ENCODE assay signal across 21 cellular contexts in the genomic region with DNA sequence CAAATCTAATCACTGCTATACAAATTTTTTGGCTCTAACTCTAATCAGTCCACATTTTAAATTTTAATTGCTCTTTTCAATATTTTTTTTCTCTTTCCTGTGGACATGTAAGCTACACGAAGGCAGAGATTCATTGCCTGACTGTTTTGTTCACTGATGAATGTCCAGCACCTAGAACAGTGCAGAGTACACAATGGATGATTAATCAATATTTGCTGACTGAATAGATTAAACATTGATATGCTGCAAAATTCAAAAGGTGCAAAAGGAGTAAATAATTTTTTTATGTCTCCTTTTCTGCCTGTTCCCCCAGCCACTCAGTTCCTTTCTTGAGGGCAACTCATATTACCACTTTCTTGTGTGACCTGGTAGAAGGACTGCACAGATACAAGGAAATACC. TPM values are rescaled to one million over a fixed set of nuclear protein-coding genes. Genes with fewer than 3 reads are reported as not detected.
A peak's percentile ranks its signal among the peaks of the same experiment; 100 is the strongest.
DNase-seq lines count a peak whose midpoint lies in the region; TF ChIP-seq lines count a peak whose summit lies in the region.
"Had no signal": no experiment of that assay in that cellular context is flagged by ENCODE, and none has a peak within 500 bp of the region (broad histone marks: within the 10 kb centered on the region; RNA-seq: fewer than 3 reads in every experiment).

No MANE protein-coding gene starts in this region.

- TF ChIP-seq CTCF in PC-9 (conservative IDR thresholded peaks at IDR 0.05) (no peak), transverse colon (IDR thresholded peaks at IDR 0.05) (no peak), endothelial cell (IDR thresholded peaks at IDR 0.05; ENCODE audit: unreplicated experiment) (no peak), prostate gland (IDR thresholded peaks at IDR 0.05) (no peak)

- H2AFZ ChIP-seq in PC-9 = no peak overlapping the region

- BruUV-seq in PC-9 (replicated peaks; lab: Mats Ljungman, UMichigan) = no TSS peak

- H3K79me2 ChIP-seq in PC-9 (ENCODE audit: low read depth) = no peaks in the 10 kb centered on the region

- H3K4me2 ChIP-seq in PC-9 = no peak overlapping the region

- DNase-seq in DMS153 (lab: John Stamatoyannopoulos, UW) = peak; percentile 26
- no peak for DNase-seq in DMS153 treated with DMSO at 0.1 percent for 48 hours (lab: John Stamatoyannopoulos, UW; ENCODE audit: unreplicated experiment)
- peak; percentile 28 for DNase-seq in NAMALWA (ENCODE audit: low spot score)
- DNase-seq in PC-9 = no peak
- DNase-seq in transverse colon = no peak
- DNase-seq in erythroblast (lab: John Stamatoyannopoulos, UW) = no peak
- no peak for DNase-seq in endothelial cell (ENCODE audit: low spot score)
- no peak for DNase-seq in prostate gland (ENCODE audit: low spot score)
- DNase-seq: BE2C; Calu3; CD4-positive, alpha-beta memory T cell; DND-41; GDM1; NCI-H1417 treated with DMSO at 0.1 percent for 48 hours; NCI-H2081 treated with DMSO at 0.1 percent for 48 hours; NCI-H510A treated with DMSO at 0.1 percent for 48 hours; PC-3 had no signal

- POLR2A ChIA-PET in PC-9 (lab: Charles Lee; ENCODE audit: unreplicated experiment) = no interaction called here

- TF ChIP-seq POLR2A in transverse colon (IDR thresholded peaks at IDR 0.05) = no peak
- TF ChIP-seq POLR2A in erythroblast (IDR thresholded peaks at IDR 0.05; ENCODE audit: low read length) = no peak
- TF ChIP-seq POLR2A in prostate gland (IDR thresholded peaks at IDR 0.05) = no peak

- H3K4me3 ChIP-seq in PC-9 (no peak overlapping the region), transverse colon (no peak overlapping the region), prostate gland (no peak overlapping the region)
- H3K4me3 ChIP-seq: SJSA1 had no signal

- H3K4me1 ChIP-seq in PC-9 (replicated peaks; ENCODE audit: insufficient read depth) = peaks cover 49% of the 10 kb centered on the region
- peaks cover 0 to 33% (median 16%) of the 10 kb centered on the region in 4 donors for H3K4me1 ChIP-seq in transverse colon
- no peaks in the 10 kb centered on the region for H3K4me1 ChIP-seq in prostate gland (replicated peaks)
- H3K4me1 ChIP-seq: BE2C, SJSA1 had no signal

- peaks cover 32% of the 10 kb centered on the region for H3F3A ChIP-seq in PC-9 (ENCODE audit: insufficient read depth, low read depth)

- no peak for TF ChIP-seq EP300 in transverse colon (IDR thresholded peaks at IDR 0.05; ENCODE audit: low read depth)

- no peaks in the 10 kb centered on the region for H3K36me3 ChIP-seq in PC-9 (ENCODE audit: low read depth)
- H3K36me3 ChIP-seq in transverse colon = no peaks in the 10 kb centered on the region
- H3K36me3 ChIP-seq in prostate gland = no peaks in the 10 kb centered on the region
- H3K36me3 ChIP-seq: BE2C, SJSA1 had no signal

- H3K27me3 ChIP-seq in PC-9 (ENCODE audit: insufficient read depth, low read depth) (no peaks in the 10 kb centered on the region), transverse colon (no peaks in the 10 kb centered on the region), prostate gland (replicated peaks; ENCODE audit: insufficient read depth) (peaks cover 3% of the 10 kb centered on the region)
- H3K27me3 ChIP-seq: SJSA1 had no signal

- no peaks in the 10 kb centered on the region for H3K9me3 Mint-ChIP-seq in endothelial cell (ENCODE audit: unreplicated experiment)

- H3K27me3 Mint-ChIP-seq in endothelial cell (ENCODE audit: unreplicated experiment) = no peaks in the 10 kb centered on the region

- H3K9me2 ChIP-seq in PC-9 (ENCODE audit: insufficient read depth) = no peaks in the 10 kb centered on the region

- H4K20me1 ChIP-seq in PC-9 (ENCODE audit: insufficient read depth) = no peaks in the 10 kb centered on the region

- no peak overlapping the region for H3K27ac Mint-ChIP-seq in endothelial cell (ENCODE audit: unreplicated experiment)
- H3K27ac Mint-ChIP-seq: CD4-positive, alpha-beta memory T cell had no signal

- no peak overlapping the region for H3K4me3 Mint-ChIP-seq in endothelial cell (ENCODE audit: unreplicated experiment)
- H3K4me3 Mint-ChIP-seq: CD4-positive, alpha-beta memory T cell had no signal

- CTCF ChIA-PET in PC-9 (lab: Charles Lee) = interaction anchor here (0.7 kb wide), 1 partner anchor 11 kb away, joined by 7 read pairs; no protein-coding TSS in a partner anchor

- H3K4me1 Mint-ChIP-seq in endothelial cell (ENCODE audit: unreplicated experiment) = peaks cover 4% of the 10 kb centered on the region

- 33% methylated on average over 1 of the region's 1 CpG for WGBS in transverse colon (ENCODE audit: low coverage in 1 of 2), 2 donors
- WGBS in prostate gland = 29% methylated on average over 1 of the region's 1 CpG

- in situ Hi-C loops in transverse colon (cut with MboI; ENCODE audit: low pct_ligation_motif_present in 1 of 4, low pct_unique_long_range_greater_than_20kb in 1 of 4, low sequenced_read_pairs in 3 of 4) = no loop called here

- H3K9me3 ChIP-seq in PC-9 (ENCODE audit: insufficient read depth, low read depth) (no peaks in the 10 kb centered on the region), transverse colon (no peaks in the 10 kb centered on the region), prostate gland (no peaks in the 10 kb centered on the region)
- H3K9me3 ChIP-seq: BE2C, SJSA1 had no signal

- H3K27ac ChIP-seq in PC-9 (peak overlapping the region; percentile 93), transverse colon (peak overlapping the region; percentile 47 to 75 (median 70)), prostate gland (no peak overlapping the region)
- H3K27ac ChIP-seq: 22Rv1, HL-60, SJSA1 had no signal

- H3K36me3 Mint-ChIP-seq in endothelial cell (ENCODE audit: low read depth, unreplicated experiment) = no peaks in the 10 kb centered on the region
- H3K36me3 Mint-ChIP-seq: CD4-positive, alpha-beta memory T cell had no signal

- intact Hi-C loops in PC-9 (cut with micrococcal nuclease; ENCODE audit: unreplicated experiment) = loop anchor here (10.0 kb wide), 1 partner anchor 80 kb away; no protein-coding TSS in a partner anchor
- intact Hi-C loops in transverse colon (cut with DNase I; ENCODE audit: low total_unique reads) = no loop called here
- intact Hi-C loops in prostate gland (cut with DNase I) = no loop called here

RNA-seq across cellular contexts. Expression of a gene that starts 32.8 kb away (rescaled TPM):
- total RNA-seq in PC-9 (2021) (0.57 and 0.60 TPM in 2 replicates), transverse colon (100 to 1,000 TPM; 142 to 729 (median 556) TPM), endothelial cell (ENCODE audit: unreplicated experiment) (not detected), prostate gland (10 to 100 TPM in 1 of 2 donors, 1 to 10 TPM in 1; 9.2 to 11.8 TPM)
- total RNA-seq: Calu3; CD4-positive, alpha-beta memory T cell; H4; SJSA1 had no signal

Comparison
In these comparisons a context has a peak if more than half of its experiments do, and no peak if none do; other contexts are left out.
1. DNase-seq: peak in DMS153 (single experiment) and NAMALWA (single experiment); none in DMS153 treated with DMSO at 0.1 percent for 48 hours (single experiment), PC-9 (0 of 2), transverse colon (single experiment), erythroblast (0 of 2), endothelial cell (single experiment) and prostate gland (single experiment).
2. H3K27ac ChIP-seq: peak in PC-9 (single experiment) and transverse colon (4 of 4); none in prostate gland (0 of 2).
3. RNA of a gene that starts 32.8 kb away (total RNA-seq): 142 to 729 TPM in transverse colon; 9.2 to 11.8 TPM in prostate gland, 0.57 to 0.60 TPM in PC-9 and not detected in endothelial cell (single experiment); every median in the first group is over 10 times any median in the second.